In the genomic region with DNA sequence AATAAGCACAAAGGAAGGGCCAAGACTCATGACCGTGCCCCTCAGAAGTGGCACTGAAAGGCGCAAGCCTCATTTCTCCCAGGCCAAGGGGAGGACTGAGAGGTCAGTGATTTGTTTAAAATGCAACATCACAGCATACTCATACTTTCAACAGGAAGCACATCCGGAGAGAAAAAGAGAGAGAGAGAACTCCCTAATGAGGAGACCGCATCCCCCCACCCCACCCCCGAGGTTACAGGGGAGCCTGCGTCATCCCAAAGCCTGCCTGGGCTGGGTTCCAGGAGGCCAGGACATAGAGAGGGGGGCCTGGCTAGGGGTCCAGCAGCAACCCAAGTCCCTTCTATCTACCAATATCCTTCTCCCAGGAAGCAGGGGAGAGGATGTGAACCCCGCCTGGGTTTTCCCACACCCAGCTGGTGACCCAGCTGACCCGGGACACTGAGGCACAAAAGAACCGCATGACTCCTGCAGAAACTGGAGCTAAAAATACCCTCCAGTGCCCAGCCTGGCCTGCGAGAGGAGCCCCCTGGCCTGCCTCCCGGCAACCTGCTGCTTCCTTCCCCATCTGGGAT, we compare ENCODE assay signal across 8 cellular contexts. TPM values are rescaled to one million over a fixed set of nuclear protein-coding genes. Genes with fewer than 3 reads are reported as not detected.
DNase-seq lines count a peak whose midpoint lies in the region; ATAC-seq and TF ChIP-seq lines count a peak whose summit lies in the region.

No MANE protein-coding gene starts in this region.

- peak overlapping the region; percentile 95 to 98 for H3K27ac ChIP-seq in prostate gland

- H3K4me1 ChIP-seq in prostate gland (replicated peaks): peaks cover 26% of the 10 kb centered on the region

- H3K36me3 ChIP-seq in prostate gland: no peaks in the 10 kb centered on the region

- H3K36me3 Mint-ChIP-seq in activated B cell treated with CpG ODN at 0.5 μM for 24 hours (ENCODE audit: low read depth): peaks cover 13% of the 10 kb centered on the region

- WGBS in prostate gland: 22% methylated on average over 11 of the region's 11 CpGs

- H3K4me3 ChIP-seq in GM12875 (ENCODE audit: low read depth, low read length) (peak overlapping the region; percentile 11), prostate gland (peak overlapping the region in 1 of 2 donors; percentile 79)

- POLR2A ChIA-PET in activated B cell treated with CpG ODN at 0.5 μM for 24 hours (lab: Charles Lee): interaction anchor here (3.6 kb wide), 1 partner anchor 8 kb away, joined by 32 read pairs; no protein-coding TSS in a partner anchor

- H3K9me3 ChIP-seq in prostate gland: no peaks in the 10 kb centered on the region

- no peak for DNase-seq in activated B cell treated with CpG ODN at 0.5 μM for 24 hours
- peak; percentile 71 for DNase-seq in fibroblast of the conjunctiva (ENCODE audit: low read depth)
- no peak for DNase-seq in prostate gland (ENCODE audit: low spot score)
- DNase-seq in cortex of kidney (lab: John Stamatoyannopoulos, UW): no peak
- no peak for DNase-seq in NCI-H524 (lab: John Stamatoyannopoulos, UW)

- CTCF ChIA-PET in activated B cell treated with CpG ODN at 0.5 μM for 24 hours (lab: Charles Lee): no interaction called here

- no peak for TF ChIP-seq POLR2A in prostate gland (IDR thresholded peaks at IDR 0.05)

- H3K4me1 Mint-ChIP-seq in activated B cell treated with CpG ODN at 0.5 μM for 24 hours: peaks cover 84% of the 10 kb centered on the region

- H3K27me3 Mint-ChIP-seq in activated B cell treated with CpG ODN at 0.5 μM for 24 hours: no peaks in the 10 kb centered on the region

- no peaks in the 10 kb centered on the region for H3K9me3 Mint-ChIP-seq in activated B cell treated with CpG ODN at 0.5 μM for 24 hours

- ATAC-seq in activated B cell treated with CpG ODN at 0.5 μM for 24 hours (ENCODE audit: low read depth) (no peak), HG03139 (IDR thresholded peaks at IDR 0.05; ENCODE audit: unreplicated experiment) (no peak), GM18519 (IDR thresholded peaks at IDR 0.05; ENCODE audit: low FRiP score, unreplicated experiment) (no peak)

- peak overlapping the region; percentile 89 for H3K27ac Mint-ChIP-seq in activated B cell treated with CpG ODN at 0.5 μM for 24 hours

- intact Hi-C loops in activated B cell treated with CpG ODN at 0.5 μM for 24 hours (cut with micrococcal nuclease): no loop called here
- intact Hi-C loops in prostate gland (cut with DNase I): no loop called here

- H3K4me3 Mint-ChIP-seq in activated B cell treated with CpG ODN at 0.5 μM for 24 hours: peak overlapping the region; percentile 58

- H3K27me3 ChIP-seq in prostate gland (replicated peaks; ENCODE audit: insufficient read depth): no peaks in the 10 kb centered on the region

- TF ChIP-seq CTCF in GM12875 (IDR thresholded peaks at IDR 0.05; ENCODE audit: borderline replicate concordance, insufficient read depth, low read depth, low read length) (no peak), activated B cell treated with CpG ODN at 0.5 μM for 24 hours (IDR thresholded peaks at IDR 0.05) (no peak), prostate gland (IDR thresholded peaks at IDR 0.05) (no peak)

RNA-seq across cellular contexts. Expression of gene CSNK1E, which starts 3.8 kb away (rescaled TPM):
- total RNA-seq in activated B cell treated with CpG ODN at 0.5 μM for 24 hours (80.6 and 85.2 TPM in 2 replicates), prostate gland (100 to 1,000 TPM in 1 of 2 donors, 10 to 100 TPM in 1; 82.8 to 190 TPM)

RNA-seq across cellular contexts. Expression of gene TMEM184B, which starts 40.7 kb away (rescaled TPM):
- 17.4 and 24.0 TPM in 2 replicates for total RNA-seq in activated B cell treated with CpG ODN at 0.5 μM for 24 hours
- 100 to 1,000 TPM in 1 of 2 donors, 10 to 100 TPM in 1; 76.0 to 137 TPM for total RNA-seq in prostate gland
